Comparison of ENCODE assay signal across 1 cellular context in genomic region chr10:71582019-71582418, GRCh38.
TF ChIP-seq lines count a peak whose summit lies in the region.

No MANE protein-coding gene starts in this region.

TF ChIP-seq in H1, 55 proteins besides CTCF, POLR2A, EP300 and RAD21:
- TF ChIP-seq, protein P1, sequence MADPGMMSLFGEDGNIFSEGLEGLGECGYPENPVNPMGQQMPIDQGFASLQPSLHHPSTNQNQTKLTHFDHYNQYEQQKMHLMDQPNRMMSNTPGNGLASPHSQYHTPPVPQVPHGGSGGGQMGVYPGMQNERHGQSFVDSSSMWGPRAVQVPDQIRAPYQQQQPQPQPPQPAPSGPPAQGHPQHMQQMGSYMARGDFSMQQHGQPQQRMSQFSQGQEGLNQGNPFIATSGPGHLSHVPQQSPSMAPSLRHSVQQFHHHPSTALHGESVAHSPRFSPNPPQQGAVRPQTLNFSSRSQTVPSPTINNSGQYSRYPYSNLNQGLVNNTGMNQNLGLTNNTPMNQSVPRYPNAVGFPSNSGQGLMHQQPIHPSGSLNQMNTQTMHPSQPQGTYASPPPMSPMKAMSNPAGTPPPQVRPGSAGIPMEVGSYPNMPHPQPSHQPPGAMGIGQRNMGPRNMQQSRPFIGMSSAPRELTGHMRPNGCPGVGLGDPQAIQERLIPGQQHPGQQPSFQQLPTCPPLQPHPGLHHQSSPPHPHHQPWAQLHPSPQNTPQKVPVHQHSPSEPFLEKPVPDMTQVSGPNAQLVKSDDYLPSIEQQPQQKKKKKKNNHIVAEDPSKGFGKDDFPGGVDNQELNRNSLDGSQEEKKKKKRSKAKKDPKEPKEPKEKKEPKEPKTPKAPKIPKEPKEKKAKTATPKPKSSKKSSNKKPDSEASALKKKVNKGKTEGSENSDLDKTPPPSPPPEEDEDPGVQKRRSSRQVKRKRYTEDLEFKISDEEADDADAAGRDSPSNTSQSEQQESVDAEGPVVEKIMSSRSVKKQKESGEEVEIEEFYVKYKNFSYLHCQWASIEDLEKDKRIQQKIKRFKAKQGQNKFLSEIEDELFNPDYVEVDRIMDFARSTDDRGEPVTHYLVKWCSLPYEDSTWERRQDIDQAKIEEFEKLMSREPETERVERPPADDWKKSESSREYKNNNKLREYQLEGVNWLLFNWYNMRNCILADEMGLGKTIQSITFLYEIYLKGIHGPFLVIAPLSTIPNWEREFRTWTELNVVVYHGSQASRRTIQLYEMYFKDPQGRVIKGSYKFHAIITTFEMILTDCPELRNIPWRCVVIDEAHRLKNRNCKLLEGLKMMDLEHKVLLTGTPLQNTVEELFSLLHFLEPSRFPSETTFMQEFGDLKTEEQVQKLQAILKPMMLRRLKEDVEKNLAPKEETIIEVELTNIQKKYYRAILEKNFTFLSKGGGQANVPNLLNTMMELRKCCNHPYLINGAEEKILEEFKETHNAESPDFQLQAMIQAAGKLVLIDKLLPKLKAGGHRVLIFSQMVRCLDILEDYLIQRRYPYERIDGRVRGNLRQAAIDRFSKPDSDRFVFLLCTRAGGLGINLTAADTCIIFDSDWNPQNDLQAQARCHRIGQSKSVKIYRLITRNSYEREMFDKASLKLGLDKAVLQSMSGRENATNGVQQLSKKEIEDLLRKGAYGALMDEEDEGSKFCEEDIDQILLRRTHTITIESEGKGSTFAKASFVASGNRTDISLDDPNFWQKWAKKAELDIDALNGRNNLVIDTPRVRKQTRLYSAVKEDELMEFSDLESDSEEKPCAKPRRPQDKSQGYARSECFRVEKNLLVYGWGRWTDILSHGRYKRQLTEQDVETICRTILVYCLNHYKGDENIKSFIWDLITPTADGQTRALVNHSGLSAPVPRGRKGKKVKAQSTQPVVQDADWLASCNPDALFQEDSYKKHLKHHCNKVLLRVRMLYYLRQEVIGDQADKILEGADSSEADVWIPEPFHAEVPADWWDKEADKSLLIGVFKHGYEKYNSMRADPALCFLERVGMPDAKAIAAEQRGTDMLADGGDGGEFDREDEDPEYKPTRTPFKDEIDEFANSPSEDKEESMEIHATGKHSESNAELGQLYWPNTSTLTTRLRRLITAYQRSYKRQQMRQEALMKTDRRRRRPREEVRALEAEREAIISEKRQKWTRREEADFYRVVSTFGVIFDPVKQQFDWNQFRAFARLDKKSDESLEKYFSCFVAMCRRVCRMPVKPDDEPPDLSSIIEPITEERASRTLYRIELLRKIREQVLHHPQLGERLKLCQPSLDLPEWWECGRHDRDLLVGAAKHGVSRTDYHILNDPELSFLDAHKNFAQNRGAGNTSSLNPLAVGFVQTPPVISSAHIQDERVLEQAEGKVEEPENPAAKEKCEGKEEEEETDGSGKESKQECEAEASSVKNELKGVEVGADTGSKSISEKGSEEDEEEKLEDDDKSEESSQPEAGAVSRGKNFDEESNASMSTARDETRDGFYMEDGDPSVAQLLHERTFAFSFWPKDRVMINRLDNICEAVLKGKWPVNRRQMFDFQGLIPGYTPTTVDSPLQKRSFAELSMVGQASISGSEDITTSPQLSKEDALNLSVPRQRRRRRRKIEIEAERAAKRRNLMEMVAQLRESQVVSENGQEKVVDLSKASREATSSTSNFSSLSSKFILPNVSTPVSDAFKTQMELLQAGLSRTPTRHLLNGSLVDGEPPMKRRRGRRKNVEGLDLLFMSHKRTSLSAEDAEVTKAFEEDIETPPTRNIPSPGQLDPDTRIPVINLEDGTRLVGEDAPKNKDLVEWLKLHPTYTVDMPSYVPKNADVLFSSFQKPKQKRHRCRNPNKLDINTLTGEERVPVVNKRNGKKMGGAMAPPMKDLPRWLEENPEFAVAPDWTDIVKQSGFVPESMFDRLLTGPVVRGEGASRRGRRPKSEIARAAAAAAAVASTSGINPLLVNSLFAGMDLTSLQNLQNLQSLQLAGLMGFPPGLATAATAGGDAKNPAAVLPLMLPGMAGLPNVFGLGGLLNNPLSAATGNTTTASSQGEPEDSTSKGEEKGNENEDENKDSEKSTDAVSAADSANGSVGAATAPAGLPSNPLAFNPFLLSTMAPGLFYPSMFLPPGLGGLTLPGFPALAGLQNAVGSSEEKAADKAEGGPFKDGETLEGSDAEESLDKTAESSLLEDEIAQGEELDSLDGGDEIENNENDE (IDR thresholded peaks at IDR 0.05; ENCODE audit: insufficient replicate concordance, low read length), result no peak
- TF ChIP-seq SP1 (IDR thresholded peaks at IDR 0.05; ENCODE audit: low read depth, low read length) (no peak), TAF1 (IDR thresholded peaks at IDR 0.05; ENCODE audit: low read depth, low read length) (no peak), CHD1 (IDR thresholded peaks at IDR 0.05; ENCODE audit: low read depth, low read length) (no peak), POLR2AphosphoS5 (IDR thresholded peaks at IDR 0.05; ENCODE audit: low read depth, low read length) (no peak), BCL11A (IDR thresholded peaks at IDR 0.05; ENCODE audit: low read depth in 2 of 2, low read length in 2 of 2) (no peak), CTBP2 (IDR thresholded peaks at IDR 0.05; ENCODE audit: borderline replicate concordance, insufficient read depth, insufficient read length, low read length) (no peak), BACH1 (IDR thresholded peaks at IDR 0.05; ENCODE audit: low read length) (no peak), TEAD4 (IDR thresholded peaks at IDR 0.05; ENCODE audit: low read depth, low read length) (no peak), GTF2F1 (IDR thresholded peaks at IDR 0.05; ENCODE audit: borderline replicate concordance, low read depth, low read length) (no peak), CBX5 (IDR thresholded peaks at IDR 0.05; ENCODE audit: low read depth, low read length) (no peak), SP4 (IDR thresholded peaks at IDR 0.05; ENCODE audit: low read length) (no peak)
TF ChIP-seq in H1: peak in this region for 0.
